12 cellular contexts compared by ENCODE assay signal in genomic region chr13:26968431-26969335, GRCh38.
DNase-seq lines count a peak whose midpoint lies in the region; ATAC-seq and TF ChIP-seq lines count a peak whose summit lies in the region.
"Had no signal": no experiment of that assay in that cellular context is flagged by ENCODE, and none has a peak within 500 bp of the region (broad histone marks: within the 10 kb centered on the region; RNA-seq: fewer than 3 reads in every experiment).

No MANE protein-coding gene starts in this region.

- H3K9me3 ChIP-seq in BLaER1 treated with 17β-estradiol and CSF1 and Interleukin-3, amounts not matched to agents 10 nM and 100 nM (replicated peaks in 1 of 11), result no peaks in the 10 kb centered on the region
- H3K9me3 ChIP-seq in tibial nerve, result no peaks in the 10 kb centered on the region

- in situ Hi-C loops in brain microvascular endothelial cell (cut with HindIII; ENCODE audit: low pct_ligation_motif_present, low sequenced_read_pairs), result no loop called here

- no peaks in the 10 kb centered on the region for H3K27me3 ChIP-seq in BLaER1 treated with 17β-estradiol and CSF1 and Interleukin-3, amounts not matched to agents 10 nM and 100 nM
- no peaks in the 10 kb centered on the region for H3K27me3 ChIP-seq in brain microvascular endothelial cell (replicated peaks)
- H3K27me3 ChIP-seq in tibial nerve, result peaks cover 0 to 10% of the 10 kb centered on the region in 2 donors

- H3K27ac Mint-ChIP-seq in activated T-helper 2 cell treated with anti-CD3 and anti-CD28 coated beads, Interferon-gamma antibody, Interleukin-2, Interleukin-4, amounts not matched to agents 10 μg/mL and 5 μg/mL and 100 μg/mL, durations not matched to agents 14 hours and 24 hours and 36 hours, result no peak overlapping the region

- H3K27ac ChIP-seq in BLaER1 treated with 17β-estradiol and CSF1 and Interleukin-3, amounts not matched to agents 10 nM and 100 nM, result peak overlapping the region in 2 of 11 experiments; percentile 3 to 15; a peak in 1 of 22 replicates
- H3K27ac ChIP-seq in brain microvascular endothelial cell (no peak overlapping the region), tibial nerve (no peak overlapping the region)

- H4K20me1 ChIP-seq in BLaER1 treated with 17β-estradiol and CSF1 and Interleukin-3, amounts not matched to agents 10 nM and 100 nM, result peaks cover 0 to 4% (median 0%) of the 10 kb centered on the region in 11 experiments; a peak in 1 of 22 replicates

- H3K9ac ChIP-seq in BLaER1 treated with 17β-estradiol and CSF1 and Interleukin-3, amounts not matched to agents 10 nM and 100 nM, result 0 out of 22 replicates have a peak overlapping the region, but pooled peaks of 1 of the 11 experiments have one; percentile 14

- TF ChIP-seq CTCF in brain microvascular endothelial cell (IDR thresholded peaks at IDR 0.05; ENCODE audit: low read depth, low read length, missing control alignments) (no peak), tibial nerve (IDR thresholded peaks at IDR 0.05) (no peak)

- peak overlapping the region in 10 of 11 experiments; percentile 40 to 70 (median 54); a peak in 20 of 22 replicates for H3K4me2 ChIP-seq in BLaER1 treated with 17β-estradiol and CSF1 and Interleukin-3, amounts not matched to agents 10 nM and 100 nM

- H3K4me1 ChIP-seq in BLaER1 treated with 17β-estradiol and CSF1 and Interleukin-3, amounts not matched to agents 10 nM and 100 nM, result peaks cover 14 to 28% (median 27%) of the 10 kb centered on the region in 10 experiments
- peaks cover 0 to 16% (median 0%) of the 10 kb centered on the region in 4 donors for H3K4me1 ChIP-seq in tibial nerve

- H3K36me3 ChIP-seq in BLaER1 treated with 17β-estradiol and CSF1 and Interleukin-3, amounts not matched to agents 10 nM and 100 nM, result no peaks in the 10 kb centered on the region
- no peaks in the 10 kb centered on the region for H3K36me3 ChIP-seq in brain microvascular endothelial cell (replicated peaks)
- H3K36me3 ChIP-seq in tibial nerve, result no peaks in the 10 kb centered on the region

- no peak for ATAC-seq in GM19023 (IDR thresholded peaks at IDR 0.05; ENCODE audit: unreplicated experiment)

- TF ChIP-seq POLR2A in tibial nerve (IDR thresholded peaks at IDR 0.05), result no peak

- H3K27me3 Mint-ChIP-seq in activated T-helper 2 cell treated with anti-CD3 and anti-CD28 coated beads, Interferon-gamma antibody, Interleukin-2, Interleukin-4, amounts not matched to agents 10 μg/mL and 5 μg/mL and 100 μg/mL, durations not matched to agents 14 hours and 24 hours and 36 hours (ENCODE audit: low read depth), result no peaks in the 10 kb centered on the region

- intact Hi-C loops in activated T-helper 2 cell treated with anti-CD3 and anti-CD28 coated beads, Interferon-gamma antibody, Interleukin-2, Interleukin-4, amounts not matched to agents 10 μg/mL and 5 μg/mL and 100 μg/mL, durations not matched to agents 14 hours and 24 hours and 36 hours (cut with micrococcal nuclease), result no loop called here

- TF ChIP-seq EP300 in tibial nerve (IDR thresholded peaks at IDR 0.05), result no peak

- WGBS in tibial nerve, 2 donors, result 48 to 50% methylated on average over 18 to 22 of the region's 22 CpGs

- no peaks in the 10 kb centered on the region for H3K36me3 Mint-ChIP-seq in activated T-helper 2 cell treated with anti-CD3 and anti-CD28 coated beads, Interferon-gamma antibody, Interleukin-2, Interleukin-4, amounts not matched to agents 10 μg/mL and 5 μg/mL and 100 μg/mL, durations not matched to agents 14 hours and 24 hours and 36 hours (ENCODE audit: low read depth)

- peaks cover 4% of the 10 kb centered on the region for H3K9me3 Mint-ChIP-seq in activated T-helper 2 cell treated with anti-CD3 and anti-CD28 coated beads, Interferon-gamma antibody, Interleukin-2, Interleukin-4, amounts not matched to agents 10 μg/mL and 5 μg/mL and 100 μg/mL, durations not matched to agents 14 hours and 24 hours and 36 hours

- DNase-seq in LHCN-M2 (ENCODE audit: low read depth), result peak; percentile 80
- peak; percentile 46 for DNase-seq in brain microvascular endothelial cell
- peak; percentile 89 for DNase-seq in myocyte (ENCODE audit: low read depth)
- no peak for DNase-seq in activated T-helper 2 cell treated with anti-CD3 and anti-CD28 coated beads, Interferon-gamma antibody, Interleukin-2, Interleukin-4, amounts not matched to agents 10 μg/mL and 5 μg/mL and 100 μg/mL, durations not matched to agents 14 hours and 24 hours and 36 hours (ENCODE audit: low spot score)
- no peak for DNase-seq in DMS79 (lab: John Stamatoyannopoulos, UW)
- no peak for DNase-seq in tibial nerve (ENCODE audit: low spot score in 2 of 2)
- DNase-seq: activated CD4-positive, alpha-beta T cell treated with anti-CD3 and anti-CD28 coated beads for 48 hours; activated naive CD4-positive, alpha-beta T cell treated with anti-CD3 and anti-CD28 coated beads, Interleukin-2, amount 50 U/mL, for 16 hours; NCI-H2029; stimulated activated CD4-positive, alpha-beta T cell treated with anti-CD3 and anti-CD28 coated beads, Interleukin-12 subunit alpha, Interleukin-12 subunit beta, amount 100 ng/mL, for 4 hours had no signal

- H3K4me1 Mint-ChIP-seq in activated T-helper 2 cell treated with anti-CD3 and anti-CD28 coated beads, Interferon-gamma antibody, Interleukin-2, Interleukin-4, amounts not matched to agents 10 μg/mL and 5 μg/mL and 100 μg/mL, durations not matched to agents 14 hours and 24 hours and 36 hours (ENCODE audit: low read depth), result peaks cover 1% of the 10 kb centered on the region

- H3K4me3 Mint-ChIP-seq in activated T-helper 2 cell treated with anti-CD3 and anti-CD28 coated beads, Interferon-gamma antibody, Interleukin-2, Interleukin-4, amounts not matched to agents 10 μg/mL and 5 μg/mL and 100 μg/mL, durations not matched to agents 14 hours and 24 hours and 36 hours (ENCODE audit: low read depth), result no peak overlapping the region

- no peak overlapping the region for H3K4me3 ChIP-seq in BLaER1 treated with 17β-estradiol and CSF1 and Interleukin-3, amounts not matched to agents 10 nM and 100 nM
- H3K4me3 ChIP-seq in brain microvascular endothelial cell (ENCODE audit: low read depth, low read length) (no peak overlapping the region), tibial nerve (no peak overlapping the region)

Comparison
In these comparisons a context has a peak if more than half of its experiments do, and no peak if none do; other contexts are left out.
1. DNase-seq: peak in LHCN-M2 (single experiment), brain microvascular endothelial cell (single experiment) and myocyte (single experiment); none in activated T-helper 2 cell treated with anti-CD3 and anti-CD28 coated beads, Interferon-gamma antibody, Interleukin-2, Interleukin-4, amounts not matched to agents 10 μg/mL and 5 μg/mL and 100 μg/mL, durations not matched to agents 14 hours and 24 hours and 36 hours (single experiment), DMS79 (single experiment) and tibial nerve (0 of 2).